Comparison of ENCODE assay signal across 9 cellular contexts in the genomic region with DNA sequence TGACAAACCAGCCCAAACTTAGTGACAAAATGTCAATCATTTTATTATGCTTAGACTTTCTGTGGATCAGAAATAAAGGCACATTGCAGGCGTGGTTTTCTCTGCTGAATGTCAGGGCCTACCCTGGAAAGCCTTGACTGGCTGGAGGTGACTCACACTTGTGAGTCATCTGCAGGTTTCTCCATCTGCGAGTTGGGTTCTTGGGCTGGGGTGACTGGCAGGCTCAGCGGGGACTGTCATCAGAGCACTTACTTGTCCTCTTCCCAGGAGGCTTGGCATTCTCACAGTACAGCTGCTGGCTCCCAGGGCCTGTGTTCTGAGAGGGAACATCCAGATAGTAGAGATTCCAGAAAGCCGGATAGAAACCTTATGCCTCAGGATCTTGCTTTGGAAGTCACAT.
DNase-seq lines count a peak whose midpoint lies in the region; ATAC-seq and TF ChIP-seq lines count a peak whose summit lies in the region.
"Had no signal": no experiment of that assay in that cellular context is flagged by ENCODE, and none has a peak within 500 bp of the region (broad histone marks: within the 10 kb centered on the region; RNA-seq: fewer than 3 reads in every experiment).

No MANE protein-coding gene starts in this region.

- CTCF ChIA-PET in T-cell (lab: Charles Lee): no interaction called here

- ATAC-seq in T-cell (replicated peaks in 1 of 4): no peak

- H3K27me3 Mint-ChIP-seq in T-cell: no peaks in the 10 kb centered on the region

- DNase-seq in GM04503 (ENCODE audit: low read depth) (peak; percentile 6), NOMO-1 treated with DMSO at 0.1 percent for 48 hours (lab: John Stamatoyannopoulos, UW; ENCODE audit: unreplicated experiment) (peak; percentile 18), cardiac fibroblast (ENCODE audit: low read depth in 2 of 2) (peak; percentile 54 to 72), pons (ENCODE audit: low spot score) (peak; percentile 34), NCI-H2029 treated with DMSO at 0.1 percent for 48 hours (lab: John Stamatoyannopoulos, UW) (no peak), middle frontal gyrus (ENCODE audit: extremely low spot score, low spot score) (no peak), T-cell (no peak), ecto neural progenitor cell (ENCODE audit: low spot score) (no peak)

- no peak overlapping the region for H3K4me3 Mint-ChIP-seq in T-cell

- TF ChIP-seq CTCF in cardiac fibroblast (IDR thresholded peaks at IDR 0.05; ENCODE audit: low read depth, low read length): no peak

- H3K4me1 Mint-ChIP-seq in T-cell: no peaks in the 10 kb centered on the region

- H3K36me3 Mint-ChIP-seq in T-cell: no peaks in the 10 kb centered on the region

- no peak overlapping the region for H3K4me3 ChIP-seq in cardiac fibroblast (replicated peaks in 1 of 2; ENCODE audit: low read depth in 2 of 2, low read length in 2 of 2)
- H3K4me3 ChIP-seq: ascending aorta had no signal

- H3K9me3 Mint-ChIP-seq in T-cell: no peaks in the 10 kb centered on the region

- H3K27ac Mint-ChIP-seq in T-cell: no peak overlapping the region

- POLR2A ChIA-PET in T-cell (lab: Charles Lee): no interaction called here

Comparison
In these comparisons a context has a peak if more than half of its experiments do, and no peak if none do; other contexts are left out.
1. DNase-seq: peak in GM04503 (single experiment), NOMO-1 treated with DMSO at 0.1 percent for 48 hours (single experiment), cardiac fibroblast (2 of 2) and pons (single experiment); none in NCI-H2029 treated with DMSO at 0.1 percent for 48 hours (single experiment), middle frontal gyrus (single experiment), T-cell (0 of 34) and ecto neural progenitor cell (single experiment).